11 cellular contexts compared by ENCODE assay signal in genomic region chr7:5934945-5935450, GRCh38. TPM values are rescaled to one million over a fixed set of nuclear protein-coding genes. Genes with fewer than 3 reads are reported as not detected.
"Had no signal": no experiment of that assay in that cellular context is flagged by ENCODE, and none has a peak within 500 bp of the region (broad histone marks: within the 10 kb centered on the region; RNA-seq: fewer than 3 reads in every experiment).

No MANE protein-coding gene starts in this region.

RNA-seq across cellular contexts. Expression of gene RSPH10B, which starts 35.5 kb away (rescaled TPM):
- total RNA-seq: activated CD4-positive, alpha-beta memory T cell treated with anti-CD3 and anti-CD28 coated beads, Interleukin-2, amount 10 ng/mL, durations not matched to agents 7 days and 5 days; activated CD4-positive, alpha-beta T cell treated with anti-CD3 and anti-CD28 coated beads, Interleukin-2, amount 10 ng/mL, durations not matched to agents 7 days and 5 days; activated CD8-positive, alpha-beta memory T cell treated with anti-CD3 and anti-CD28 coated beads, Interleukin-2, amount 10 ng/mL, durations not matched to agents 7 days and 5 days; astrocyte; body of pancreas; cardiac septum; T-helper 2 cell treated with Interferon-gamma antibody and Interleukin-4, amounts not matched to agents 100 ng/mL and 5 ng/mL, for 36 hours had no signal

RNA-seq across cellular contexts. Expression of gene OCM, which starts 54.4 kb away (rescaled TPM):
- total RNA-seq: activated CD4-positive, alpha-beta T cell treated with anti-CD3 and anti-CD28 coated beads for 36 hours; activated CD8-positive, alpha-beta memory T cell treated with anti-CD3 and anti-CD28 coated beads, Interleukin-2, amount 10 ng/mL, durations not matched to agents 7 days and 5 days; activated CD8-positive, alpha-beta T cell treated with anti-CD3 and anti-CD28 coated beads, Interleukin-2, amount 10 ng/mL, durations not matched to agents 7 days and 5 days; activated T-helper 2 cell treated with anti-CD3 and anti-CD28 coated beads, Interferon-gamma antibody, Interleukin-2, Interleukin-4, amounts not matched to agents 10 μg/mL and 5 μg/mL and 100 μg/mL, durations not matched to agents 14 hours and 24 hours and 36 hours; astrocyte; body of pancreas; cardiac septum; T-helper 2 cell treated with Interferon-gamma antibody and Interleukin-4, amounts not matched to agents 100 ng/mL and 5 ng/mL, for 36 hours; WTC11 had no signal
